Comparison of ENCODE assay signal across 19 cellular contexts in the genomic region with DNA sequence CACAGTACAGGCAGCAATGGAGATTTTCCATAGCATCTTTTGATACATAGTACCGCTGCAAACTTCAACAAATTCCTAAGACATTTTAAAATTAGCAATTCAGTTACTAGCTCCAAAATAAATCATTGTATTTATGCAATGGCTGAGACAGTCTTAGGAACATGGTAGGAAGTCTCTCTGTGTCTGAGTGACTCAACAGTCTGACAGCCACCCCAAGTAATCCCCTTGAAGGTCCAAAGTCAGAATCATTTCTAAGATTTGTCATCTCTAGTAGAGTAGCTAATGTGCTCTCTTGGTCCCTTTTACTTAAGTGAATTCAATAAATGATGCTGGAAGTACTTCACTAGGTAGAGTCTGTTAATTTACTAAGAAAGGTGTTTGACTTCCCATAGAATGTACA.
DNase-seq lines count a peak whose midpoint lies in the region; ATAC-seq, FAIRE-seq and TF ChIP-seq lines count a peak whose summit lies in the region.
"Had no signal": no experiment of that assay in that cellular context is flagged by ENCODE, and none has a peak within 500 bp of the region (broad histone marks: within the 10 kb centered on the region; RNA-seq: fewer than 3 reads in every experiment).

No MANE protein-coding gene starts in this region.

- H3K27ac Mint-ChIP-seq in activated CD4-positive, alpha-beta T cell treated with anti-CD3 and anti-CD28 coated beads for 36 hours, result no peak overlapping the region
- H3K27ac Mint-ChIP-seq: CD14-positive monocyte; CD8-positive, alpha-beta T cell; H9; HFFc6 had no signal

- no peaks in the 10 kb centered on the region for H3K27me3 Mint-ChIP-seq in activated CD4-positive, alpha-beta T cell treated with anti-CD3 and anti-CD28 coated beads for 36 hours

- no peak for ATAC-seq in activated CD4-positive, alpha-beta T cell treated with anti-CD3 and anti-CD28 coated beads for 36 hours
- ATAC-seq: CD8-positive, alpha-beta T cell; HepG2 had no signal

- H3K36me3 ChIP-seq in bronchial epithelial cell (ENCODE audit: control insufficient read depth, insufficient read depth, low read length) (no peaks in the 10 kb centered on the region), smooth muscle cell (ENCODE audit: low read depth) (no peaks in the 10 kb centered on the region), colonic mucosa (no peaks in the 10 kb centered on the region), HAP-1 (replicated peaks) (no peaks in the 10 kb centered on the region)

- 10% methylated on average over 1 of the region's 1 CpG for WGBS in smooth muscle cell (ENCODE audit: low lambda C conversion rate)

- H3K9ac ChIP-seq in smooth muscle cell (ENCODE audit: low read depth) (no peak overlapping the region), colonic mucosa (ENCODE audit: low read depth in 2 of 2, low read length in 2 of 2) (no peak overlapping the region)

- no peak overlapping the region for H2AFZ ChIP-seq in smooth muscle cell (ENCODE audit: low read depth)

- peak overlapping the region; percentile 54 for H3K4me2 ChIP-seq in smooth muscle cell

- H3K27me3 ChIP-seq in bronchial epithelial cell (ENCODE audit: control insufficient read depth, insufficient read depth, low read length), result no peaks in the 10 kb centered on the region
- no peaks in the 10 kb centered on the region for H3K27me3 ChIP-seq in smooth muscle cell (ENCODE audit: low read depth)
- no peaks in the 10 kb centered on the region for H3K27me3 ChIP-seq in colonic mucosa
- no peaks in the 10 kb centered on the region for H3K27me3 ChIP-seq in HAP-1 (ENCODE audit: low read depth)

- FAIRE-seq in bronchial epithelial cell (lab: Jason Lieb, UNC), result no peak
- FAIRE-seq: GM19239, HepG2, HTR-8/SVneo had no signal

- TF ChIP-seq CTCF in bronchial epithelial cell (IDR thresholded peaks at IDR 0.05; ENCODE audit: insufficient read depth, low read length, severe bottlenecking) (no peak), smooth muscle cell (IDR thresholded peaks at IDR 0.05; ENCODE audit: borderline replicate concordance, insufficient read depth, poor library complexity, severe bottlenecking) (no peak), colonic mucosa (IDR thresholded peaks at IDR 0.05) (no peak)

- POLR2A ChIA-PET in activated CD4-positive, alpha-beta T cell treated with anti-CD3 and anti-CD28 coated beads for 36 hours (lab: Charles Lee), result no interaction called here

- no peak overlapping the region for H3K4me3 ChIP-seq in bronchial epithelial cell (ENCODE audit: low read depth, low read length)
- no peak overlapping the region for H3K4me3 ChIP-seq in smooth muscle cell
- H3K4me3 ChIP-seq in colonic mucosa, result no peak overlapping the region
- H3K4me3 ChIP-seq in HAP-1, result no peak overlapping the region

- H3K4me3 Mint-ChIP-seq in activated CD4-positive, alpha-beta T cell treated with anti-CD3 and anti-CD28 coated beads for 36 hours, result no peak overlapping the region
- H3K4me3 Mint-ChIP-seq: CD14-positive monocyte; CD8-positive, alpha-beta T cell; H9; HFFc6 had no signal

- H3K4me1 ChIP-seq in smooth muscle cell (ENCODE audit: low read depth) (peaks cover 7% of the 10 kb centered on the region), colonic mucosa (no peaks in the 10 kb centered on the region), HAP-1 (no peaks in the 10 kb centered on the region)

- no peaks in the 10 kb centered on the region for H4K20me1 ChIP-seq in smooth muscle cell (ENCODE audit: low read depth)

- in situ Hi-C loops in HAP-1 (cut with MboI; ENCODE audit: low sequenced_read_pairs), result no loop called here

- CTCF ChIA-PET in activated CD4-positive, alpha-beta T cell treated with anti-CD3 and anti-CD28 coated beads for 36 hours (lab: Charles Lee), result no interaction called here

- no peaks in the 10 kb centered on the region for H3K9me3 ChIP-seq in smooth muscle cell (replicated peaks; ENCODE audit: low read depth)
- no peaks in the 10 kb centered on the region for H3K9me3 ChIP-seq in colonic mucosa
- H3K9me3 ChIP-seq in HAP-1, result 0 out of 2 replicates have a peak, but pooled peaks cover 4% of the 10 kb centered on the region

- no peaks in the 10 kb centered on the region for H3K79me2 ChIP-seq in smooth muscle cell (ENCODE audit: low read depth)

- H3K36me3 Mint-ChIP-seq in activated CD4-positive, alpha-beta T cell treated with anti-CD3 and anti-CD28 coated beads for 36 hours (ENCODE audit: low read depth), result peaks cover 2% of the 10 kb centered on the region
- H3K36me3 Mint-ChIP-seq: CD14-positive monocyte; CD8-positive, alpha-beta T cell had no signal

- no peaks in the 10 kb centered on the region for H3F3A ChIP-seq in smooth muscle cell (ENCODE audit: low read depth)

- H3K4me1 Mint-ChIP-seq in activated CD4-positive, alpha-beta T cell treated with anti-CD3 and anti-CD28 coated beads for 36 hours, result no peaks in the 10 kb centered on the region
- H3K4me1 Mint-ChIP-seq: CD14-positive monocyte, H9 had no signal

- peak; percentile 27 for DNase-seq in HT1080 (ENCODE audit: low read depth)
- DNase-seq in bronchial epithelial cell (ENCODE audit: low read depth), result peak; percentile 13
- DNase-seq in iris pigment epithelial cell (ENCODE audit: low read depth), result peak; percentile 12
- no peak for DNase-seq in smooth muscle cell (lab: John Stamatoyannopoulos, UW; ENCODE audit: unreplicated experiment)
- DNase-seq in colonic mucosa, result no peak
- DNase-seq in activated CD4-positive, alpha-beta T cell treated with anti-CD3 and anti-CD28 coated beads for 36 hours, result no peak
- DNase-seq in HAP-1 (ENCODE audit: low spot score in 2 of 2), result no peak
- no peak for DNase-seq in NCI-H146 treated with DMSO at 0.1 percent for 48 hours (lab: John Stamatoyannopoulos, UW; ENCODE audit: unreplicated experiment)
- DNase-seq: CD8-positive, alpha-beta T cell; COR-L47; DND-41; GF-D8; GOT3; H9; HFFc6 had no signal

- H3K9me3 Mint-ChIP-seq in activated CD4-positive, alpha-beta T cell treated with anti-CD3 and anti-CD28 coated beads for 36 hours (ENCODE audit: low read depth), result peaks cover 2% of the 10 kb centered on the region
- H3K9me3 Mint-ChIP-seq: CD8-positive, alpha-beta T cell had no signal

- intact Hi-C loops in colonic mucosa (cut with DNase I), result no loop called here
- intact Hi-C loops in activated CD4-positive, alpha-beta T cell treated with anti-CD3 and anti-CD28 coated beads for 36 hours (cut with DNase I, micrococcal nuclease), result no loop called here

- H3K27ac ChIP-seq in smooth muscle cell (ENCODE audit: low read depth) (peak overlapping the region; percentile 58), colonic mucosa (no peak overlapping the region)

Comparison
In these comparisons a context has a peak if more than half of its experiments do, and no peak if none do; other contexts are left out.
1. DNase-seq: peak in HT1080 (single experiment), bronchial epithelial cell (single experiment) and iris pigment epithelial cell (single experiment); none in smooth muscle cell (single experiment), colonic mucosa (single experiment), activated CD4-positive, alpha-beta T cell treated with anti-CD3 and anti-CD28 coated beads for 36 hours (single experiment), HAP-1 (0 of 2) and NCI-H146 treated with DMSO at 0.1 percent for 48 hours (single experiment).